19 cellular contexts compared by ENCODE assay signal in the genomic region with DNA sequence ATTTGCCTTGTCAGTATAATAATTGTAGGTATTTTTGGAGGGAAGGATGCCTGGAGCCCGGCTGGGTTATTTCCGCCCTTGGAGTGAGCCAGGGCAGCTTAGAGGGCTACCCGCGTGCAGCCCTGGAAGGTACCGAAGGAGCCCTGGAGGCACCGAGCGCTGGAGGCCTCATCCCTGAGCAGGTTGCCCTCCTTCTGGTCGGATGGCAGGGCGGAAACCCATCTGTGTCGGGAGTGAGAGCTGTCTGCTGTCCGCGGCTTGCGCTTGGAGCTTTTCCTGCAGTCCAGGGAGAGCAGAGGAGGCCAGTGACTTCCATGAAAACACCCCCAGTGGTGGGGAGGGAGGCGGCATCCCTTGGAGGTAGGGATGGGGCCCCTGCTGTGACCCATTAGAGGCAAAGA.
DNase-seq lines count a peak whose midpoint lies in the region; ATAC-seq and TF ChIP-seq lines count a peak whose summit lies in the region.
"Had no signal": no experiment of that assay in that cellular context is flagged by ENCODE, and none has a peak within 500 bp of the region (broad histone marks: within the 10 kb centered on the region; RNA-seq: fewer than 3 reads in every experiment).

No MANE protein-coding gene starts in this region.

- no peaks in the 10 kb centered on the region for H3K27me3 ChIP-seq in BLaER1
- H3K27me3 ChIP-seq in GM23338 (ENCODE audit: insufficient read depth): no peaks in the 10 kb centered on the region
- no peaks in the 10 kb centered on the region for H3K27me3 ChIP-seq in OCI-LY1 (ENCODE audit: insufficient read depth, low read length)
- H3K27me3 ChIP-seq: gastrocnemius medialis, neutrophil, spleen had no signal

- no peak overlapping the region for H2AFZ ChIP-seq in GM23338
- H2AFZ ChIP-seq in OCI-LY1 (ENCODE audit: low read length): no peak overlapping the region

- DNase-seq in GM23338 (ENCODE audit: low spot score): peak; percentile 47
- no peak for DNase-seq in left cardiac atrium
- no peak for DNase-seq in NCI-H2196 treated with DMSO at 0.1 percent for 48 hours (lab: John Stamatoyannopoulos, UW; ENCODE audit: unreplicated experiment)
- DNase-seq in stimulated activated CD4-positive, alpha-beta T cell treated with anti-CD3 and anti-CD28 coated beads, Interleukin-4, amount 100 ng/mL, for 1 hour: no peak
- no peak for DNase-seq in stimulated activated naive CD8-positive, alpha-beta T cell treated with anti-CD3 and anti-CD28 coated beads, Interleukin-15, amount 100 ng/mL, for 72 hours
- no peak for DNase-seq in T-helper 1 cell
- DNase-seq: activated CD4-positive, alpha-beta memory T cell treated with anti-CD3 and anti-CD28 coated beads, Interleukin-2, amount 10 ng/mL, durations not matched to agents 7 days and 5 days; CD4-positive, alpha-beta T cell; effector CD4-positive, alpha-beta T cell; gastrocnemius medialis; spleen had no signal

- H3K4me2 ChIP-seq in BLaER1 (0 out of 2 replicates have a peak overlapping the region, but pooled peaks have one; percentile 12), GM23338 (no peak overlapping the region), OCI-LY1 (ENCODE audit: low read length) (no peak overlapping the region; the same call in 1 of the 2 replicates)

- H3K9ac ChIP-seq in BLaER1 (no peak overlapping the region), OCI-LY1 (ENCODE audit: low read length) (no peak overlapping the region)

- peaks cover 17% of the 10 kb centered on the region for H3K4me1 ChIP-seq in BLaER1
- peaks cover 22% of the 10 kb centered on the region for H3K4me1 ChIP-seq in GM23338 (ENCODE audit: insufficient read depth)
- H3K4me1 ChIP-seq in OCI-LY1 (ENCODE audit: insufficient read depth, low read length, severe bottlenecking): peaks cover 56% of the 10 kb centered on the region
- H3K4me1 ChIP-seq: gastrocnemius medialis had no signal

- H3K27ac ChIP-seq in BLaER1 (no peak overlapping the region), GM23338 (ENCODE audit: low read depth) (no peak overlapping the region), OCI-LY1 (ENCODE audit: low read depth, low read length, poor library complexity, severe bottlenecking) (peak overlapping the region; percentile 43)
- H3K27ac ChIP-seq: gastrocnemius medialis, neutrophil, RWPE1, spleen had no signal

- no peaks in the 10 kb centered on the region for H3K27me3 Mint-ChIP-seq in GM23338 (ENCODE audit: insufficient read depth, low read depth, poor library complexity)
- no peaks in the 10 kb centered on the region for H3K27me3 Mint-ChIP-seq in stimulated activated naive CD8-positive, alpha-beta T cell treated with anti-CD3 and anti-CD28 coated beads, Interleukin-15, amount 100 ng/mL, for 72 hours
- H3K27me3 Mint-ChIP-seq: activated CD4-positive, alpha-beta memory T cell treated with anti-CD3 and anti-CD28 coated beads, Interleukin-2, amount 10 ng/mL, durations not matched to agents 7 days and 5 days; CD4-positive, alpha-beta T cell; central memory CD8-positive, alpha-beta T cell had no signal

- TF ChIP-seq CTCF in GM23338 (conservative IDR thresholded peaks at IDR 0.05; ENCODE audit: low read depth in 2 of 2) (no peak), OCI-LY1 (IDR thresholded peaks at IDR 0.05; ENCODE audit: low read length) (no peak)

- intact Hi-C loops in left cardiac atrium (cut with DNase I): no loop called here

- H3K9me2 ChIP-seq in GM23338 (ENCODE audit: insufficient read depth): no peaks in the 10 kb centered on the region
- H3K9me2 ChIP-seq in OCI-LY1 (ENCODE audit: low read depth, low read length): no peaks in the 10 kb centered on the region

- H3F3A ChIP-seq in GM23338 (replicated peaks; ENCODE audit: low read depth) (no peaks in the 10 kb centered on the region), OCI-LY1 (ENCODE audit: insufficient read depth, low read length) (no peaks in the 10 kb centered on the region)

- peaks cover 53% of the 10 kb centered on the region for H4K20me1 ChIP-seq in BLaER1
- H4K20me1 ChIP-seq in GM23338 (replicated peaks; ENCODE audit: insufficient read depth): no peaks in the 10 kb centered on the region
- no peaks in the 10 kb centered on the region for H4K20me1 ChIP-seq in OCI-LY1 (ENCODE audit: insufficient read depth, low read length)

- peaks cover 33% of the 10 kb centered on the region for H3K4me1 Mint-ChIP-seq in GM23338
- H3K4me1 Mint-ChIP-seq in stimulated activated naive CD8-positive, alpha-beta T cell treated with anti-CD3 and anti-CD28 coated beads, Interleukin-15, amount 100 ng/mL, for 72 hours: peaks cover 32% of the 10 kb centered on the region

- H3K79me2 ChIP-seq in GM23338 (replicated peaks; ENCODE audit: insufficient read depth) (peaks cover 7% of the 10 kb centered on the region; the same call in 1 of the 2 replicates), OCI-LY1 (ENCODE audit: insufficient read depth, low read length) (0 out of 2 replicates have a peak, but pooled peaks cover 2% of the 10 kb centered on the region)

- H3K9me3 ChIP-seq in BLaER1 (peaks cover 13% of the 10 kb centered on the region), OCI-LY1 (ENCODE audit: low read length) (no peaks in the 10 kb centered on the region)
- H3K9me3 ChIP-seq: gastrocnemius medialis, neutrophil had no signal

- ATAC-seq in GM23338 (peak; percentile 91), left cardiac atrium (peak; percentile 39 to 68)
- no peak for ATAC-seq in stimulated activated naive CD8-positive, alpha-beta T cell treated with anti-CD3 and anti-CD28 coated beads, Interleukin-15, amount 100 ng/mL, for 72 hours
- ATAC-seq: esophagus mucosa, gastrocnemius medialis had no signal

- no peak overlapping the region for H3K4me3 Mint-ChIP-seq in GM23338
- peak overlapping the region in 1 of 2 donors; percentile 18 for H3K4me3 Mint-ChIP-seq in stimulated activated naive CD8-positive, alpha-beta T cell treated with anti-CD3 and anti-CD28 coated beads, Interleukin-15, amount 100 ng/mL, for 72 hours
- H3K4me3 Mint-ChIP-seq: activated CD4-positive, alpha-beta memory T cell treated with anti-CD3 and anti-CD28 coated beads, Interleukin-2, amount 10 ng/mL, durations not matched to agents 7 days and 5 days; activated naive CD4-positive, alpha-beta T cell treated with anti-CD3 and anti-CD28 coated beads for 36 hours; CD4-positive, alpha-beta T cell; central memory CD8-positive, alpha-beta T cell; T-helper 1 cell treated with Interleukin-12 subunit alpha and Interleukin-12 subunit beta and Interleukin-4 antibody, amounts not matched to agents 30 μg/mL and 1 μg/mL, for 36 hours had no signal

- H3K9me3 Mint-ChIP-seq in GM23338: peaks cover 1% of the 10 kb centered on the region; the same call in 2 of the 3 replicates
- no peaks in the 10 kb centered on the region for H3K9me3 Mint-ChIP-seq in stimulated activated naive CD8-positive, alpha-beta T cell treated with anti-CD3 and anti-CD28 coated beads, Interleukin-15, amount 100 ng/mL, for 72 hours
- H3K9me3 Mint-ChIP-seq: activated CD4-positive, alpha-beta memory T cell treated with anti-CD3 and anti-CD28 coated beads, Interleukin-2, amount 10 ng/mL, durations not matched to agents 7 days and 5 days; CD4-positive, alpha-beta T cell; central memory CD8-positive, alpha-beta T cell; T-helper 1 cell treated with Interleukin-12 subunit alpha and Interleukin-12 subunit beta and Interleukin-4 antibody, amounts not matched to agents 30 μg/mL and 1 μg/mL, for 36 hours had no signal

- H3K4me3 ChIP-seq in BLaER1: no peak overlapping the region
- H3K4me3 ChIP-seq in GM23338: no peak overlapping the region
- H3K4me3 ChIP-seq in OCI-LY1 (ENCODE audit: low read depth, low read length, poor library complexity, severe bottlenecking): peak overlapping the region; percentile 10
- H3K4me3 ChIP-seq: gastrocnemius medialis, spleen had no signal

- H3K36me3 ChIP-seq in BLaER1 (peaks cover 12% of the 10 kb centered on the region), GM23338 (ENCODE audit: insufficient read depth) (no peaks in the 10 kb centered on the region), OCI-LY1 (ENCODE audit: insufficient read depth, low read length) (no peaks in the 10 kb centered on the region)
- H3K36me3 ChIP-seq: gastrocnemius medialis, neutrophil, spleen had no signal

- peaks cover 4% of the 10 kb centered on the region; the same call in 1 of the 3 replicates for H3K36me3 Mint-ChIP-seq in GM23338 (ENCODE audit: low read depth)

- H3K27ac Mint-ChIP-seq in GM23338: peak overlapping the region; percentile 50; the same call in 1 of the 2 replicates
- no peak overlapping the region for H3K27ac Mint-ChIP-seq in stimulated activated naive CD8-positive, alpha-beta T cell treated with anti-CD3 and anti-CD28 coated beads, Interleukin-15, amount 100 ng/mL, for 72 hours
- H3K27ac Mint-ChIP-seq: activated CD4-positive, alpha-beta memory T cell treated with anti-CD3 and anti-CD28 coated beads, Interleukin-2, amount 10 ng/mL, durations not matched to agents 7 days and 5 days; activated naive CD4-positive, alpha-beta T cell treated with anti-CD3 and anti-CD28 coated beads for 36 hours; CD4-positive, alpha-beta T cell; T-helper 1 cell treated with Interleukin-12 subunit alpha and Interleukin-12 subunit beta and Interleukin-4 antibody, amounts not matched to agents 30 μg/mL and 1 μg/mL, for 36 hours had no signal

TF ChIP-seq in GM23338, 12 proteins besides CTCF, POLR2A, EP300 and RAD21 (continues in another document):
- TF ChIP-seq JUNB (IDR thresholded peaks at IDR 0.05; ENCODE audit: unreplicated experiment): no peak
- TF ChIP-seq NANOG (IDR thresholded peaks at IDR 0.05; ENCODE audit: borderline replicate concordance): no peak
- TF ChIP-seq, protein P1, sequence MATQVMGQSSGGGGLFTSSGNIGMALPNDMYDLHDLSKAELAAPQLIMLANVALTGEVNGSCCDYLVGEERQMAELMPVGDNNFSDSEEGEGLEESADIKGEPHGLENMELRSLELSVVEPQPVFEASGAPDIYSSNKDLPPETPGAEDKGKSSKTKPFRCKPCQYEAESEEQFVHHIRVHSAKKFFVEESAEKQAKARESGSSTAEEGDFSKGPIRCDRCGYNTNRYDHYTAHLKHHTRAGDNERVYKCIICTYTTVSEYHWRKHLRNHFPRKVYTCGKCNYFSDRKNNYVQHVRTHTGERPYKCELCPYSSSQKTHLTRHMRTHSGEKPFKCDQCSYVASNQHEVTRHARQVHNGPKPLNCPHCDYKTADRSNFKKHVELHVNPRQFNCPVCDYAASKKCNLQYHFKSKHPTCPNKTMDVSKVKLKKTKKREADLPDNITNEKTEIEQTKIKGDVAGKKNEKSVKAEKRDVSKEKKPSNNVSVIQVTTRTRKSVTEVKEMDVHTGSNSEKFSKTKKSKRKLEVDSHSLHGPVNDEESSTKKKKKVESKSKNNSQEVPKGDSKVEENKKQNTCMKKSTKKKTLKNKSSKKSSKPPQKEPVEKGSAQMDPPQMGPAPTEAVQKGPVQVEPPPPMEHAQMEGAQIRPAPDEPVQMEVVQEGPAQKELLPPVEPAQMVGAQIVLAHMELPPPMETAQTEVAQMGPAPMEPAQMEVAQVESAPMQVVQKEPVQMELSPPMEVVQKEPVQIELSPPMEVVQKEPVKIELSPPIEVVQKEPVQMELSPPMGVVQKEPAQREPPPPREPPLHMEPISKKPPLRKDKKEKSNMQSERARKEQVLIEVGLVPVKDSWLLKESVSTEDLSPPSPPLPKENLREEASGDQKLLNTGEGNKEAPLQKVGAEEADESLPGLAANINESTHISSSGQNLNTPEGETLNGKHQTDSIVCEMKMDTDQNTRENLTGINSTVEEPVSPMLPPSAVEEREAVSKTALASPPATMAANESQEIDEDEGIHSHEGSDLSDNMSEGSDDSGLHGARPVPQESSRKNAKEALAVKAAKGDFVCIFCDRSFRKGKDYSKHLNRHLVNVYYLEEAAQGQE (IDR thresholded peaks at IDR 0.05; ENCODE audit: unreplicated experiment): no peak
